ENCODE assay signal across 8 cellular contexts in genomic region chr9:133990366-133991210, GRCh38. TPM values are rescaled to one million over a fixed set of nuclear protein-coding genes. Genes with fewer than 3 reads are reported as not detected.
DNase-seq lines count a peak whose midpoint lies in the region; ATAC-seq, FAIRE-seq and TF ChIP-seq lines count a peak whose summit lies in the region.

No MANE protein-coding gene starts in this region.

- TF ChIP-seq CTCF in neural crest cell (conservative IDR thresholded peaks at IDR 0.05), result no peak

- DNase-seq in activated CD4-positive, alpha-beta T cell treated with anti-CD3 and anti-CD28 coated beads, Interleukin-2, amount 10 ng/mL, durations not matched to agents 7 days and 5 days, result no peak
- no peak for DNase-seq in activated CD4-positive, alpha-beta T cell treated with anti-CD3 and anti-CD28 coated beads for 4 hours
- DNase-seq in SW480 (ENCODE audit: low spot score) (peak; percentile 69), fibroblast of the conjunctiva (ENCODE audit: low read depth) (peak; percentile 36), neural crest cell (ENCODE audit: low read depth, low spot score) (peak; percentile 61), D341Med (ENCODE audit: low spot score) (no peak), GM19239 (ENCODE audit: insufficient read length, low spot score) (no peak)

- H3K4me1 Mint-ChIP-seq in activated CD4-positive, alpha-beta T cell treated with anti-CD3 and anti-CD28 coated beads, Interleukin-2, amount 10 ng/mL, durations not matched to agents 7 days and 5 days, result peaks cover 2% of the 10 kb centered on the region
- peaks cover 44% of the 10 kb centered on the region for H3K4me1 Mint-ChIP-seq in neural crest cell

- ATAC-seq in HG03039 (IDR thresholded peaks at IDR 0.05; ENCODE audit: unreplicated experiment), result no peak

- no peaks in the 10 kb centered on the region for H3K9me3 Mint-ChIP-seq in activated CD4-positive, alpha-beta T cell treated with anti-CD3 and anti-CD28 coated beads, Interleukin-2, amount 10 ng/mL, durations not matched to agents 7 days and 5 days
- H3K9me3 Mint-ChIP-seq in neural crest cell, result no peaks in the 10 kb centered on the region

- H3K4me3 Mint-ChIP-seq in activated CD4-positive, alpha-beta T cell treated with anti-CD3 and anti-CD28 coated beads, Interleukin-2, amount 10 ng/mL, durations not matched to agents 7 days and 5 days, result peak overlapping the region; percentile 55
- H3K4me3 Mint-ChIP-seq in neural crest cell, result peak overlapping the region; percentile 98

- CTCF ChIA-PET in activated CD4-positive, alpha-beta T cell treated with anti-CD3 and anti-CD28 coated beads, Interleukin-2, amount 10 ng/mL, durations not matched to agents 7 days and 5 days (lab: Charles Lee), result interaction anchor here (0.5 kb wide), 1 partner anchor 122 kb away, joined by 3 read pairs; no protein-coding TSS in a partner anchor

- H3K36me3 Mint-ChIP-seq in activated CD4-positive, alpha-beta T cell treated with anti-CD3 and anti-CD28 coated beads, Interleukin-2, amount 10 ng/mL, durations not matched to agents 7 days and 5 days (ENCODE audit: low read depth), result no peaks in the 10 kb centered on the region
- H3K36me3 Mint-ChIP-seq in neural crest cell (ENCODE audit: low read depth), result no peaks in the 10 kb centered on the region

- peaks cover 17% of the 10 kb centered on the region for H3K27me3 Mint-ChIP-seq in activated CD4-positive, alpha-beta T cell treated with anti-CD3 and anti-CD28 coated beads, Interleukin-2, amount 10 ng/mL, durations not matched to agents 7 days and 5 days
- no peaks in the 10 kb centered on the region for H3K27me3 Mint-ChIP-seq in neural crest cell (ENCODE audit: low read depth)

- POLR2A ChIA-PET in activated CD4-positive, alpha-beta T cell treated with anti-CD3 and anti-CD28 coated beads, Interleukin-2, amount 10 ng/mL, durations not matched to agents 7 days and 5 days (lab: Charles Lee), result no interaction called here

- no peak overlapping the region for H3K27ac Mint-ChIP-seq in activated CD4-positive, alpha-beta T cell treated with anti-CD3 and anti-CD28 coated beads, Interleukin-2, amount 10 ng/mL, durations not matched to agents 7 days and 5 days
- H3K27ac Mint-ChIP-seq in neural crest cell (ENCODE audit: unreplicated experiment), result peak overlapping the region; percentile 92

- no peak for FAIRE-seq in GM19239 (lab: Jason Lieb, UNC)

RNA-seq across cellular contexts. Expression of gene VAV2, which starts 1.5 kb away (rescaled TPM):
- 1 to 10 TPM; 6.2 TPM for total RNA-seq in activated CD4-positive, alpha-beta T cell treated with anti-CD3 and anti-CD28 coated beads, Interleukin-2, amount 10 ng/mL, durations not matched to agents 7 days and 5 days
- total RNA-seq in neural crest cell, result 40.6 and 47.0 TPM in 2 replicates

RNA-seq across cellular contexts. Expression of gene BRD3OS, which starts 34.7 kb away (rescaled TPM):
- 10 to 100 TPM; 11.1 to 12.9 TPM for total RNA-seq in activated CD4-positive, alpha-beta T cell treated with anti-CD3 and anti-CD28 coated beads, Interleukin-2, amount 10 ng/mL, durations not matched to agents 7 days and 5 days
- total RNA-seq in neural crest cell, result 25.9 and 30.7 TPM in 2 replicates

Comparison
In these comparisons a context has a peak if more than half of its experiments do, and no peak if none do; other contexts are left out.
1. DNase-seq: peak in SW480 (single experiment), fibroblast of the conjunctiva (single experiment) and neural crest cell (single experiment); none in activated CD4-positive, alpha-beta T cell treated with anti-CD3 and anti-CD28 coated beads, Interleukin-2, amount 10 ng/mL, durations not matched to agents 7 days and 5 days (single experiment), activated CD4-positive, alpha-beta T cell treated with anti-CD3 and anti-CD28 coated beads for 4 hours (0 of 2), D341Med (single experiment) and GM19239 (single experiment).